In genomic region chr2:199973703-199974102, GRCh38 we compare ENCODE assay signal across 9 cellular contexts. TPM values are rescaled to one million over a fixed set of nuclear protein-coding genes. Genes with fewer than 3 reads are reported as not detected.
DNase-seq lines count a peak whose midpoint lies in the region; ATAC-seq and TF ChIP-seq lines count a peak whose summit lies in the region.
"Had no signal": no experiment of that assay in that cellular context is flagged by ENCODE, and none has a peak within 500 bp of the region (broad histone marks: within the 10 kb centered on the region; RNA-seq: fewer than 3 reads in every experiment).

No MANE protein-coding gene starts in this region.

- DNase-seq in GM06990 (ENCODE audit: extremely low read depth, insufficient read length) (no peak), NCI-H2171 treated with DMSO at 0.1 percent for 48 hours (lab: John Stamatoyannopoulos, UW) (peak; percentile 62), cerebellum (ENCODE audit: low spot score) (peak; percentile 46), mesenchymal stem cell (peak; percentile 62)
- no peak for DNase-seq in stimulated activated CD4-positive, alpha-beta T cell treated with anti-CD3 and anti-CD28 coated beads, Interleukin-2, amount 100 ng/mL, for 48 hours
- DNase-seq: left cardiac atrium had no signal

- H2BK12ac ChIP-seq in mesenchymal stem cell (ENCODE audit: low read length in 2 of 2), result no peak overlapping the region

- no peak overlapping the region for H4K8ac ChIP-seq in mesenchymal stem cell (ENCODE audit: low read length)

- H3K27me3 ChIP-seq in GM06990 (replicated peaks; ENCODE audit: control insufficient read depth, insufficient read depth, low read length), result no peaks in the 10 kb centered on the region
- H3K27me3 ChIP-seq in mesenchymal stem cell (ENCODE audit: control insufficient read depth in 1 of 2, insufficient read depth in 1 of 2, low read length in 2 of 2), result no peaks in the 10 kb centered on the region

- no peak overlapping the region for H2AK5ac ChIP-seq in mesenchymal stem cell (ENCODE audit: low read length, severe bottlenecking)

- H3K4ac ChIP-seq in mesenchymal stem cell (ENCODE audit: low read depth in 1 of 2, low read length in 2 of 2), result no peak overlapping the region

- H3K4me2 ChIP-seq in mesenchymal stem cell (ENCODE audit: low read length, poor library complexity, severe bottlenecking), result no peak overlapping the region

- H3K36me3 ChIP-seq in GM06990 (ENCODE audit: control insufficient read depth, insufficient read depth, low read length), result no peaks in the 10 kb centered on the region; the same call in none of the 2 replicates
- peaks cover 0 to 12% of the 10 kb centered on the region in 2 experiments for H3K36me3 ChIP-seq in mesenchymal stem cell (ENCODE audit: control insufficient read depth in 1 of 2, insufficient read depth in 2 of 2, low read depth in 1 of 2, low read length in 2 of 2)

- peak; percentile 6 for TF ChIP-seq CTCF in GM06990 (IDR thresholded peaks at IDR 0.05; ENCODE audit: insufficient read depth, low read length, poor library complexity, severe bottlenecking)

- H3K23ac ChIP-seq in mesenchymal stem cell (ENCODE audit: low read length in 2 of 2), result no peak overlapping the region

- H3K27ac ChIP-seq in mesenchymal stem cell (ENCODE audit: low read length, poor library complexity, severe bottlenecking), result no peak overlapping the region

- H2BK120ac ChIP-seq in mesenchymal stem cell (ENCODE audit: low read depth, low read length), result no peak overlapping the region

- peaks cover 1% of the 10 kb centered on the region for H3K4me1 ChIP-seq in mesenchymal stem cell (ENCODE audit: control insufficient read depth, insufficient read depth, low read depth, low read length)

- H3K9me3 ChIP-seq in mesenchymal stem cell (ENCODE audit: control insufficient read depth, low read length), result no peaks in the 10 kb centered on the region

- peak overlapping the region; percentile 20 for H3K9ac ChIP-seq in mesenchymal stem cell (ENCODE audit: low read length)

- no peak overlapping the region for H2BK15ac ChIP-seq in mesenchymal stem cell (ENCODE audit: low read depth, poor library complexity, severe bottlenecking)

- no peak overlapping the region for H3K18ac ChIP-seq in mesenchymal stem cell (ENCODE audit: low read depth in 1 of 2, low read length in 2 of 2)

- no peak overlapping the region for H3K14ac ChIP-seq in mesenchymal stem cell (ENCODE audit: low read length in 2 of 2)

- no peak overlapping the region for H4K91ac ChIP-seq in mesenchymal stem cell (ENCODE audit: low read length)

- H2AFZ ChIP-seq in mesenchymal stem cell (ENCODE audit: low read depth, low read length), result no peak overlapping the region

- no peak overlapping the region for H3K4me3 ChIP-seq in GM06990 (replicated peaks; ENCODE audit: low read depth, low read length)
- H3K4me3 ChIP-seq in mesenchymal stem cell (ENCODE audit: insufficient read depth in 1 of 2, low read depth in 1 of 2, low read length in 2 of 2), result no peak overlapping the region

- H2BK5ac ChIP-seq in mesenchymal stem cell (ENCODE audit: low read depth, low read length, poor library complexity, severe bottlenecking), result no peak overlapping the region

- no peaks in the 10 kb centered on the region for H3K79me1 ChIP-seq in mesenchymal stem cell (replicated peaks; ENCODE audit: low read length, poor library complexity, severe bottlenecking)

- no peak for ATAC-seq in GM18873 (IDR thresholded peaks at IDR 0.05; ENCODE audit: low FRiP score, unreplicated experiment)
- ATAC-seq in HG02623 (IDR thresholded peaks at IDR 0.05; ENCODE audit: unreplicated experiment), result no peak
- ATAC-seq in HG03045 (IDR thresholded peaks at IDR 0.05; ENCODE audit: unreplicated experiment), result no peak

- WGBS in mesenchymal stem cell, result 20% methylated on average over 2 of the region's 2 CpGs

RNA-seq across cellular contexts. Expression of gene MAIP1, which starts 18.3 kb away (rescaled TPM):
- 18.3 TPM for total RNA-seq in cerebellum
- polyA plus RNA-seq in mesenchymal stem cell (2013, experiment 1 of 2), result 10.8 TPM
- polyA plus RNA-seq in mesenchymal stem cell (2013, experiment 2 of 2), result 11.6 TPM

RNA-seq across cellular contexts. Expression of gene TYW5, which starts 18.4 kb away (rescaled TPM):
- 19.4 TPM for total RNA-seq in cerebellum
- polyA plus RNA-seq in mesenchymal stem cell (2013, experiment 1 of 2), result 3.8 TPM
- polyA plus RNA-seq in mesenchymal stem cell (2013, experiment 2 of 2), result 3.8 TPM

Comparison
In these comparisons a context has a peak if more than half of its experiments do, and no peak if none do; other contexts are left out.
1. DNase-seq: peak in NCI-H2171 treated with DMSO at 0.1 percent for 48 hours (single experiment), cerebellum (single experiment) and mesenchymal stem cell (single experiment); none in GM06990 (single experiment) and stimulated activated CD4-positive, alpha-beta T cell treated with anti-CD3 and anti-CD28 coated beads, Interleukin-2, amount 100 ng/mL, for 48 hours (0 of 2).